20 cellular contexts compared by ENCODE assay signal in the genomic region with DNA sequence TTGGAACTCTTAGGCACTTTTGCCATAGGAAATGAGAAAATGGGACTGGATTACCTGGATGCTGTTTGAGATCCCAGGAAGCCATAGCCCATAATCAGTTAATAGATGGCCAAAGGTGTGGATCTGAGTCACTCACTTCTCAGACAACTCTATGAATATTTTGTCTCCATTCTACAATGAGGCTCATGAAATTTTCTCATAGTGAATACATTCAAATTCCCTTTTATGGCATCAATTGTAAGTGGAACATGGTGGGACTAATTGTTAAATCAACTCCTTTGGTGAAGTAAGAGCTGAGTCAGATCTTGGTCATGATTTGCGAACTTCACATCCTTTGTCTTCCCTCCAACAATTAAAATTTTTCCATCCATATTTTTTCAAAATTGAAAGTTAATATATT.
DNase-seq lines count a peak whose midpoint lies in the region; ATAC-seq, FAIRE-seq and TF ChIP-seq lines count a peak whose summit lies in the region.
"Had no signal": no experiment of that assay in that cellular context is flagged by ENCODE, and none has a peak within 500 bp of the region (broad histone marks: within the 10 kb centered on the region; RNA-seq: fewer than 3 reads in every experiment).

No MANE protein-coding gene starts in this region.

- H3K9me3 ChIP-seq in mammary epithelial cell (replicated peaks; ENCODE audit: insufficient read depth, low read length) = no peaks in the 10 kb centered on the region
- no peaks in the 10 kb centered on the region for H3K9me3 ChIP-seq in keratinocyte (ENCODE audit: control insufficient read depth, low read depth, low read length)
- H3K9me3 ChIP-seq: A549, Caco-2 had no signal

- H2AFZ ChIP-seq in mammary epithelial cell (ENCODE audit: low read depth, low read length) (peak overlapping the region; percentile 36), keratinocyte (ENCODE audit: control insufficient read depth, low read length) (peak overlapping the region; percentile 7)

- in situ Hi-C loops in mammary epithelial cell (cut with MboI; ENCODE audit: low sequenced_read_pairs in 2 of 2) = no loop called here

- no peak overlapping the region for H3K4me3 Mint-ChIP-seq in MCF 10A (ENCODE audit: unreplicated experiment)
- H3K4me3 Mint-ChIP-seq: CD4-positive, alpha-beta T cell; H9 had no signal

- H3K79me2 ChIP-seq in mammary epithelial cell (ENCODE audit: insufficient read depth, low read length) (no peaks in the 10 kb centered on the region), keratinocyte (ENCODE audit: control insufficient read depth, insufficient read depth, low read length) (no peaks in the 10 kb centered on the region)

- H3K9ac ChIP-seq in mammary epithelial cell (ENCODE audit: insufficient read depth, low read length) (no peak overlapping the region), keratinocyte (ENCODE audit: control insufficient read depth, extremely low read depth, insufficient read depth, low read length) (no peak overlapping the region)

- H3K36me3 ChIP-seq in mammary epithelial cell (ENCODE audit: insufficient read depth, low read length) = no peaks in the 10 kb centered on the region
- no peaks in the 10 kb centered on the region for H3K36me3 ChIP-seq in keratinocyte (ENCODE audit: control insufficient read depth in 2 of 2, extremely low read depth in 1 of 2, insufficient read depth in 2 of 2, low read length in 2 of 2)

- H3K4me3 ChIP-seq in mammary epithelial cell (replicated peaks in 1 of 3; ENCODE audit: insufficient read depth in 1 of 3, low read depth in 2 of 3, low read length in 3 of 3) (no peak overlapping the region), keratinocyte (ENCODE audit: control insufficient read depth in 2 of 3, extremely low read depth in 1 of 3, insufficient read depth in 2 of 3, low read depth in 1 of 3, low read length in 3 of 3) (no peak overlapping the region)
- H3K4me3 ChIP-seq: A549 had no signal

- H3K4me2 ChIP-seq in mammary epithelial cell (ENCODE audit: insufficient read depth, low read depth, low read length) (peak overlapping the region; percentile 15), keratinocyte (ENCODE audit: control insufficient read depth, extremely low read depth, insufficient read depth, low read depth, low read length) (peak overlapping the region; percentile 8)
- H3K4me2 ChIP-seq: A549 had no signal

- DNase-seq in mammary epithelial cell (peak; percentile 33), MCF 10A (ENCODE audit: unreplicated experiment) (no peak), epithelial cell of prostate (ENCODE audit: low read depth, low spot score) (no peak), keratinocyte (ENCODE audit: low read depth, low spot score) (peak; percentile 9)
- DNase-seq in central memory CD4-positive, alpha-beta T cell = no peak
- DNase-seq: AML-193; Caco-2; CD4-positive, alpha-beta T cell; DMS153; DMS79; GDM1; H9 had no signal

- dilution Hi-C loops in mammary epithelial cell (cut with HindIII; ENCODE audit: low sequenced_read_pairs) = no loop called here
- dilution Hi-C loops in keratinocyte (cut with MboI; ENCODE audit: extremely low pct_ligation_motif_present, low sequenced_read_pairs) = no loop called here

- POLR2A ChIA-PET in MCF 10A (lab: Yijun Ruan, JAX) = interaction anchor here (1.2 kb wide), 1 partner anchor 10 kb away, joined by 3 read pairs; no protein-coding TSS in a partner anchor

- BruUV-seq in mammary epithelial cell (replicated peaks; lab: Mats Ljungman, UMichigan) (no TSS peak), MCF 10A (replicated peaks; lab: Mats Ljungman, UMichigan) (no TSS peak)

- H3K9me1 ChIP-seq in keratinocyte (ENCODE audit: control insufficient read depth, extremely low read depth, insufficient read depth, low read length) = no peaks in the 10 kb centered on the region

- H3K27ac Mint-ChIP-seq in MCF 10A (ENCODE audit: low read depth, unreplicated experiment) = no peak overlapping the region
- H3K27ac Mint-ChIP-seq: CD4-positive, alpha-beta T cell; H9 had no signal

- no peak for FAIRE-seq in keratinocyte (lab: Jason Lieb, UNC)
- FAIRE-seq: GM12892, GM18507, H1 had no signal

- no peaks in the 10 kb centered on the region for H3K9me3 Mint-ChIP-seq in MCF 10A (ENCODE audit: unreplicated experiment)
- H3K9me3 Mint-ChIP-seq: CD4-positive, alpha-beta T cell; H9 had no signal

- CTCF ChIA-PET in mammary epithelial cell (lab: Charles Lee; ENCODE audit: low non-redundant PET) = no interaction called here
- CTCF ChIA-PET in MCF 10A (lab: Yijun Ruan, JAX) = interaction anchor here (0.6 kb wide), 1 partner anchor 110 kb away, joined by 3 read pairs; no protein-coding TSS in a partner anchor

- TF ChIP-seq CTCF in mammary epithelial cell (conservative IDR thresholded peaks at IDR 0.05 in 1 of 2, IDR thresholded peaks at IDR 0.05 in 1 of 2; ENCODE audit: extremely low read depth in 1 of 2, insufficient read depth in 1 of 2, low read depth in 1 of 2, low read length in 2 of 2) (no peak), MCF 10A (IDR thresholded peaks at IDR 0.05; ENCODE audit: unreplicated experiment) (no peak), keratinocyte (optimal IDR thresholded peaks at IDR 0.05 in 1 of 3, IDR thresholded peaks at IDR 0.05 in 1 of 3, conservative IDR thresholded peaks at IDR 0.05 in 1 of 3; ENCODE audit: extremely low read depth in 1 of 3, insufficient read depth in 2 of 3, low read length in 3 of 3) (no peak)

- H3K4me1 ChIP-seq in mammary epithelial cell (ENCODE audit: insufficient read depth, low read length) (peaks cover 22% of the 10 kb centered on the region), keratinocyte (ENCODE audit: control insufficient read depth, extremely low read depth, insufficient read depth, low read length) (peaks cover 24% of the 10 kb centered on the region)
- H3K4me1 ChIP-seq: A549, Caco-2 had no signal

- H3K27me3 Mint-ChIP-seq in MCF 10A (ENCODE audit: insufficient read depth, unreplicated experiment) = no peaks in the 10 kb centered on the region
- H3K27me3 Mint-ChIP-seq: CD4-positive, alpha-beta T cell had no signal

- H3K27me3 ChIP-seq in mammary epithelial cell (ENCODE audit: insufficient read depth, low read length) (no peaks in the 10 kb centered on the region), keratinocyte (ENCODE audit: control insufficient read depth, extremely low read depth, insufficient read depth, low read length) (no peaks in the 10 kb centered on the region)

- ATAC-seq in GM21619 (IDR thresholded peaks at IDR 0.05; ENCODE audit: unreplicated experiment) = no peak
- no peak for ATAC-seq in HG02852 (IDR thresholded peaks at IDR 0.05; ENCODE audit: unreplicated experiment)
- ATAC-seq: A549 had no signal

- H4K20me1 ChIP-seq in mammary epithelial cell (ENCODE audit: insufficient read depth, low read length) = no peaks in the 10 kb centered on the region
- H4K20me1 ChIP-seq in keratinocyte (ENCODE audit: control insufficient read depth, extremely low read depth, insufficient read depth, low read length) = no peaks in the 10 kb centered on the region

- H3K4me1 Mint-ChIP-seq in MCF 10A (ENCODE audit: insufficient read depth, unreplicated experiment) = peaks cover 9% of the 10 kb centered on the region

- intact Hi-C loops in mammary epithelial cell (cut with micrococcal nuclease) (no loop called here), MCF 10A (cut with micrococcal nuclease) (no loop called here)

- 22% methylated on average over 1 of the region's 1 CpG for WGBS in mammary epithelial cell (ENCODE audit: low coverage, missing lambda C conversion rate)

- no peaks in the 10 kb centered on the region for H3K36me3 Mint-ChIP-seq in MCF 10A (ENCODE audit: insufficient read depth, unreplicated experiment)

- peak overlapping the region; percentile 25 for H3K27ac ChIP-seq in mammary epithelial cell (ENCODE audit: insufficient read depth, low read depth, low read length)
- H3K27ac ChIP-seq in epithelial cell of prostate = peak overlapping the region; percentile 43
- H3K27ac ChIP-seq in keratinocyte (ENCODE audit: control insufficient read depth, insufficient read depth, low read length) = no peak overlapping the region
- H3K27ac ChIP-seq: 22Rv1, A549, C4-2B had no signal

Comparison
In these comparisons a context has a peak if more than half of its experiments do, and no peak if none do; other contexts are left out.
1. DNase-seq: peak in mammary epithelial cell (single experiment) and keratinocyte (single experiment); none in MCF 10A (single experiment), epithelial cell of prostate (single experiment) and central memory CD4-positive, alpha-beta T cell (single experiment).